ENCODE assay signal across 38 cellular contexts in genomic region chr19:3751236-3751635, GRCh38. TPM values are rescaled to one million over a fixed set of nuclear protein-coding genes. Genes with fewer than 3 reads are reported as not detected.
"Had no signal": no experiment of that assay in that cellular context is flagged by ENCODE, and none has a peak within 500 bp of the region (broad histone marks: within the 10 kb centered on the region; RNA-seq: fewer than 3 reads in every experiment).

No MANE protein-coding gene starts in this region.

- H3K9me3 ChIP-seq: MG63 had no signal

- H3K36me3 ChIP-seq: MG63 had no signal

- DNase-seq: Karpas-422, Kasumi-1, MG63, MM.1S, MV-4-11, NCI-H1048, NCI-H1092, NCI-H1092 treated with DMSO at 0.1 percent for 48 hours, NCI-H1105, NCI-H1105 treated with DMSO at 0.1 percent for 48 hours, NCI-H1417, NCI-H1417 treated with DMSO at 0.1 percent for 48 hours, NCI-H1436, NCI-H1436 treated with DMSO at 0.1 percent for 48 hours, NCI-H146, NCI-H1694, NCI-H1694 treated with DMSO at 0.1 percent for 48 hours, NCI-H187, NCI-H187 treated with DMSO at 0.1 percent for 48 hours, NCI-H1930, NCI-H2029, NCI-H2029 treated with DMSO at 0.1 percent for 48 hours, NCI-H2081, NCI-H2081 treated with DMSO at 0.1 percent for 48 hours, NCI-H2107, NCI-H2171, NCI-H2171 treated with DMSO at 0.1 percent for 48 hours, NCI-H2227 treated with DMSO at 0.1 percent for 48 hours, NCI-H226, NCI-H345, NCI-H446, NCI-H446 treated with DMSO at 0.1 percent for 48 hours, NCI-H510A, NCI-H510A treated with DMSO at 0.1 percent for 48 hours had no signal

- H3K27me3 ChIP-seq: MG63 had no signal

- H3K4me3 ChIP-seq: MG63 had no signal

RNA-seq across cellular contexts. Expression of gene RAX2, which starts 20.8 kb away (rescaled TPM):
- total RNA-seq: LHCN-M2, M059J, MCF 10A, NCI-H460 had no signal

RNA-seq across cellular contexts. Expression of gene MATK, which starts 34.9 kb away (rescaled TPM):
- total RNA-seq: LHCN-M2, M059J, MCF 10A, NCI-H460 had no signal

RNA-seq across cellular contexts. Expression of gene TJP3, which starts 43.1 kb away (rescaled TPM):
- total RNA-seq: LHCN-M2 had no signal
